ENCODE assay signal across 13 cellular contexts in genomic region chr1:59673575-59674467, GRCh38.
DNase-seq lines count a peak whose midpoint lies in the region; ATAC-seq and TF ChIP-seq lines count a peak whose summit lies in the region.
"Had no signal": no experiment of that assay in that cellular context is flagged by ENCODE, and none has a peak within 500 bp of the region (broad histone marks: within the 10 kb centered on the region; RNA-seq: fewer than 3 reads in every experiment).

No MANE protein-coding gene starts in this region.

- in situ Hi-C loops in gastrocnemius medialis (cut with MboI; ENCODE audit: low sequenced_read_pairs in 4 of 4), result no loop called here

- BruUV-seq in Calu3 (replicated peaks; lab: Mats Ljungman, UMichigan), result no TSS peak

- no peak overlapping the region for H3K4me3 ChIP-seq in gastrocnemius medialis
- H3K4me3 ChIP-seq in BE2C (ENCODE audit: low read depth, low read length), result no peak overlapping the region
- H3K4me3 ChIP-seq: BLaER1 had no signal

- intact Hi-C loops in Calu3 (cut with micrococcal nuclease; ENCODE audit: unreplicated experiment) (loop anchor here (10.0 kb wide), 1 partner anchor 249 kb away; no protein-coding TSS in a partner anchor), left colon (cut with DNase I, micrococcal nuclease) (no loop called here), gastrocnemius medialis (cut with DNase I; ENCODE audit: low total_unique reads) (no loop called here)

- H3K9me3 ChIP-seq in gastrocnemius medialis (no peaks in the 10 kb centered on the region), BE2C (no peaks in the 10 kb centered on the region)
- H3K9me3 ChIP-seq: BLaER1 had no signal

- CTCF ChIA-PET in Calu3 (lab: Charles Lee) (no interaction called here), WTC11 (lab: Charles Lee) (interaction anchor here (0.7 kb wide), 1 partner anchor 25 kb away, joined by 3 read pairs; no protein-coding TSS in a partner anchor)

- H3K9me3 Mint-ChIP-seq in Calu3 (ENCODE audit: low read depth, unreplicated experiment) (peaks cover 4% of the 10 kb centered on the region), WTC11 (no peaks in the 10 kb centered on the region)
- H3K9me3 Mint-ChIP-seq: activated naive CD4-positive, alpha-beta T cell treated with anti-CD3 and anti-CD28 coated beads, Interleukin-2, amount 50 U/mL, for 24 hours; immature natural killer cell had no signal

- TF ChIP-seq CTCF in Calu3 (IDR thresholded peaks at IDR 0.05; ENCODE audit: unreplicated experiment) (no peak), WTC11 (IDR thresholded peaks at IDR 0.05) (no peak), gastrocnemius medialis (IDR thresholded peaks at IDR 0.05 in 4 of 5, conservative IDR thresholded peaks at IDR 0.05 in 1 of 5) (no peak), BE2C (IDR thresholded peaks at IDR 0.05; ENCODE audit: low read depth, low read length) (no peak)

- H3K4me1 Mint-ChIP-seq in Calu3 (ENCODE audit: low read depth, unreplicated experiment) (peaks cover 43% of the 10 kb centered on the region), WTC11 (peaks cover 74% of the 10 kb centered on the region)
- H3K4me1 Mint-ChIP-seq: activated naive CD4-positive, alpha-beta T cell treated with anti-CD3 and anti-CD28 coated beads, Interleukin-2, amount 50 U/mL, for 24 hours; immature natural killer cell had no signal

- H3K27ac Mint-ChIP-seq in Calu3 (ENCODE audit: unreplicated experiment) (peak overlapping the region; percentile 19), WTC11 (peak overlapping the region; percentile 19; the same call in 1 of the 2 replicates)
- H3K27ac Mint-ChIP-seq: activated CD4-positive, alpha-beta T cell treated with anti-CD3 and anti-CD28 coated beads, Interleukin-2, amount 10 ng/mL, durations not matched to agents 24 days and 14 days; activated naive CD4-positive, alpha-beta T cell treated with anti-CD3 and anti-CD28 coated beads, Interleukin-2, amount 50 U/mL, for 24 hours had no signal

- no peak overlapping the region for H3K4me3 Mint-ChIP-seq in Calu3 (ENCODE audit: low read depth, unreplicated experiment)
- H3K4me3 Mint-ChIP-seq in WTC11, result no peak overlapping the region
- H3K4me3 Mint-ChIP-seq: activated CD4-positive, alpha-beta T cell treated with anti-CD3 and anti-CD28 coated beads, Interleukin-2, amount 10 ng/mL, durations not matched to agents 24 days and 14 days; activated naive CD4-positive, alpha-beta T cell treated with anti-CD3 and anti-CD28 coated beads, Interleukin-2, amount 50 U/mL, for 24 hours; immature natural killer cell had no signal

- H3K4me1 ChIP-seq in gastrocnemius medialis, result peaks cover 27 to 48% of the 10 kb centered on the region in 2 donors
- no peaks in the 10 kb centered on the region for H3K4me1 ChIP-seq in BE2C
- H3K4me1 ChIP-seq: BLaER1 had no signal

- H3K27me3 Mint-ChIP-seq in Calu3 (ENCODE audit: unreplicated experiment), result no peaks in the 10 kb centered on the region
- no peaks in the 10 kb centered on the region for H3K27me3 Mint-ChIP-seq in WTC11 (ENCODE audit: low read depth)
- H3K27me3 Mint-ChIP-seq: activated CD4-positive, alpha-beta T cell treated with anti-CD3 and anti-CD28 coated beads, Interleukin-2, amount 10 ng/mL, durations not matched to agents 24 days and 14 days; activated naive CD4-positive, alpha-beta T cell treated with anti-CD3 and anti-CD28 coated beads, Interleukin-2, amount 50 U/mL, for 24 hours had no signal

- no peaks in the 10 kb centered on the region for H3K27me3 ChIP-seq in gastrocnemius medialis
- H3K27me3 ChIP-seq in BE2C, result no peaks in the 10 kb centered on the region
- H3K27me3 ChIP-seq: BLaER1 had no signal

- POLR2A ChIA-PET in WTC11 (lab: Charles Lee), result no interaction called here

- peak overlapping the region; percentile 36 to 71 (median 62) for H3K27ac ChIP-seq in gastrocnemius medialis
- H3K27ac ChIP-seq: BLaER1 had no signal

- DNase-seq in Calu3, result peak; percentile 55
- DNase-seq in WTC11 (ENCODE audit: low spot score), result no peak
- DNase-seq in left colon, result peak; percentile 49 to 64
- DNase-seq in gastrocnemius medialis, result peak in 1 of 2 donors; percentile 64
- no peak for DNase-seq in BE2C
- no peak for DNase-seq in HK-2 (ENCODE audit: unreplicated experiment)
- DNase-seq in occipital lobe (lab: John Stamatoyannopoulos, UW), result no peak
- DNase-seq: immature natural killer cell, small intestine had no signal

- H3K36me3 ChIP-seq in gastrocnemius medialis (no peaks in the 10 kb centered on the region), BE2C (no peaks in the 10 kb centered on the region)
- H3K36me3 ChIP-seq: BLaER1 had no signal

- ATAC-seq in WTC11 (no peak), left colon (peak; percentile 91), gastrocnemius medialis (no peak), GM21529 (IDR thresholded peaks at IDR 0.05; ENCODE audit: unreplicated experiment) (no peak)

- no peak for TF ChIP-seq POLR2A in gastrocnemius medialis (IDR thresholded peaks at IDR 0.05)

- H3K36me3 Mint-ChIP-seq in Calu3 (ENCODE audit: insufficient read depth, unreplicated experiment) (no peaks in the 10 kb centered on the region), WTC11 (no peaks in the 10 kb centered on the region)

TF ChIP-seq in WTC11, 78 proteins besides CTCF, POLR2A, EP300 and RAD21:
- TF ChIP-seq SP1 (CRISPR knock-in tag; conservative IDR thresholded peaks at IDR 0.05), result no peak
- TF ChIP-seq IRF2 (CRISPR knock-in tag; IDR thresholded peaks at IDR 0.05; ENCODE audit: borderline replicate concordance, low read depth), result no peak
- TF ChIP-seq, protein P1, sequence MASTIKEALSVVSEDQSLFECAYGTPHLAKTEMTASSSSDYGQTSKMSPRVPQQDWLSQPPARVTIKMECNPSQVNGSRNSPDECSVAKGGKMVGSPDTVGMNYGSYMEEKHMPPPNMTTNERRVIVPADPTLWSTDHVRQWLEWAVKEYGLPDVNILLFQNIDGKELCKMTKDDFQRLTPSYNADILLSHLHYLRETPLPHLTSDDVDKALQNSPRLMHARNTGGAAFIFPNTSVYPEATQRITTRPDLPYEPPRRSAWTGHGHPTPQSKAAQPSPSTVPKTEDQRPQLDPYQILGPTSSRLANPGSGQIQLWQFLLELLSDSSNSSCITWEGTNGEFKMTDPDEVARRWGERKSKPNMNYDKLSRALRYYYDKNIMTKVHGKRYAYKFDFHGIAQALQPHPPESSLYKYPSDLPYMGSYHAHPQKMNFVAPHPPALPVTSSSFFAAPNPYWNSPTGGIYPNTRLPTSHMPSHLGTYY (CRISPR knock-in tag; IDR thresholded peaks at IDR 0.05), result no peak
- no peak for TF ChIP-seq ZNF232 (CRISPR knock-in tag; IDR thresholded peaks at IDR 0.05)
- TF ChIP-seq, protein P2, sequence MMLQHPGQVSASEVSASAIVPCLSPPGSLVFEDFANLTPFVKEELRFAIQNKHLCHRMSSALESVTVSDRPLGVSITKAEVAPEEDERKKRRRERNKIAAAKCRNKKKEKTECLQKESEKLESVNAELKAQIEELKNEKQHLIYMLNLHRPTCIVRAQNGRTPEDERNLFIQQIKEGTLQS (CRISPR knock-in tag; conservative IDR thresholded peaks at IDR 0.05), result no peak
- TF ChIP-seq, protein P3, sequence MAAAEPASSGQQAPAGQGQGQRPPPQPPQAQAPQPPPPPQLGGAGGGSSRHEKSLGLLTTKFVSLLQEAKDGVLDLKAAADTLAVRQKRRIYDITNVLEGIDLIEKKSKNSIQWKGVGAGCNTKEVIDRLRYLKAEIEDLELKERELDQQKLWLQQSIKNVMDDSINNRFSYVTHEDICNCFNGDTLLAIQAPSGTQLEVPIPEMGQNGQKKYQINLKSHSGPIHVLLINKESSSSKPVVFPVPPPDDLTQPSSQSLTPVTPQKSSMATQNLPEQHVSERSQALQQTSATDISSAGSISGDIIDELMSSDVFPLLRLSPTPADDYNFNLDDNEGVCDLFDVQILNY (CRISPR knock-in tag; IDR thresholded peaks at IDR 0.05), result no peak
- TF ChIP-seq, protein P4, sequence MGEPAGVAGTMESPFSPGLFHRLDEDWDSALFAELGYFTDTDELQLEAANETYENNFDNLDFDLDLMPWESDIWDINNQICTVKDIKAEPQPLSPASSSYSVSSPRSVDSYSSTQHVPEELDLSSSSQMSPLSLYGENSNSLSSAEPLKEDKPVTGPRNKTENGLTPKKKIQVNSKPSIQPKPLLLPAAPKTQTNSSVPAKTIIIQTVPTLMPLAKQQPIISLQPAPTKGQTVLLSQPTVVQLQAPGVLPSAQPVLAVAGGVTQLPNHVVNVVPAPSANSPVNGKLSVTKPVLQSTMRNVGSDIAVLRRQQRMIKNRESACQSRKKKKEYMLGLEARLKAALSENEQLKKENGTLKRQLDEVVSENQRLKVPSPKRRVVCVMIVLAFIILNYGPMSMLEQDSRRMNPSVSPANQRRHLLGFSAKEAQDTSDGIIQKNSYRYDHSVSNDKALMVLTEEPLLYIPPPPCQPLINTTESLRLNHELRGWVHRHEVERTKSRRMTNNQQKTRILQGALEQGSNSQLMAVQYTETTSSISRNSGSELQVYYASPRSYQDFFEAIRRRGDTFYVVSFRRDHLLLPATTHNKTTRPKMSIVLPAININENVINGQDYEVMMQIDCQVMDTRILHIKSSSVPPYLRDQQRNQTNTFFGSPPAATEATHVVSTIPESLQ (CRISPR knock-in tag; IDR thresholded peaks at IDR 0.05), result no peak
- no peak for TF ChIP-seq PRRX2 (CRISPR knock-in tag; IDR thresholded peaks at IDR 0.05)
- TF ChIP-seq ZNF416 (CRISPR knock-in tag; IDR thresholded peaks at IDR 0.05), result no peak
- TF ChIP-seq ZSCAN18 (CRISPR knock-in tag; IDR thresholded peaks at IDR 0.05), result no peak

Comparison
In these comparisons a context has a peak if more than half of its experiments do, and no peak if none do; other contexts are left out.
1. DNase-seq: peak in Calu3 (single experiment) and left colon (2 of 2); none in WTC11 (single experiment), BE2C (single experiment), HK-2 (single experiment) and occipital lobe (single experiment).